In the genomic region with DNA sequence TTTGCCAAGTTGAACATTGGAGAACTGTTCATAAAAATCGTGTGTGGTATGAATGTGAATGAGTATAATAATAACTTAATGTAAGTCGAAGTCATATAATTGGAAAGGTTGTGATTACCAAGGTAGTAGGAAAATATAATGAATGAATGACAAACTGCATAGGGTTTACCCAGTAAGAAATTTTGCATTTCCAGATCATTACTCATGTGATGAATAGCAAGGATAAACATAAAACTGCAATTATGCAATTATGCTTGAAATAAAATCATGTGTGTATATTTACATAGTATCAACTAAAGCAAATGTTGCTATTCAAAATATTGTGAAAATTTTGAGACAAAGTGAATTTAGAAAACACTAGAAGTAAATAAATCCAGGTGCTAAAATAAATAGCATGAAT, we compare ENCODE assay signal across 23 cellular contexts.
"Had no signal": no experiment of that assay in that cellular context is flagged by ENCODE, and none has a peak within 500 bp of the region (broad histone marks: within the 10 kb centered on the region; RNA-seq: fewer than 3 reads in every experiment).

No MANE protein-coding gene starts in this region.

- H3K27me3 ChIP-seq: brain microvascular endothelial cell, gastrocnemius medialis, left lung, right lobe of liver, suprapubic skin, transverse colon, uterus had no signal

- H3K27ac ChIP-seq: brain microvascular endothelial cell, gastrocnemius medialis, left lung, parathyroid adenoma, right lobe of liver, suprapubic skin, transverse colon, uterus had no signal

- H3K79me2 ChIP-seq: parathyroid adenoma had no signal

- ATAC-seq: activated CD8-positive, alpha-beta memory T cell treated with anti-CD3 and anti-CD28 coated beads, Interleukin-2, amount 10 ng/mL, durations not matched to agents 7 days and 5 days; esophagus mucosa; gastrocnemius medialis; left lung; right lobe of liver; stimulated activated naive CD8-positive, alpha-beta T cell treated with anti-CD3 and anti-CD28 coated beads, Interleukin-15, amount 100 ng/mL, for 72 hours had no signal

- H3K9ac ChIP-seq: parathyroid adenoma had no signal

- H3K36me3 ChIP-seq: brain microvascular endothelial cell, gastrocnemius medialis, left lung, right lobe of liver, suprapubic skin, transverse colon, uterus had no signal

- H3K4me3 ChIP-seq: gastrocnemius medialis, left lung, right lobe of liver, suprapubic skin, transverse colon, uterus had no signal

- H2AFZ ChIP-seq: parathyroid adenoma had no signal

- DNase-seq: activated CD4-positive, alpha-beta memory T cell treated with anti-CD3 and anti-CD28 coated beads, Interleukin-2, amount 10 ng/mL, durations not matched to agents 7 days and 5 days; activated CD4-positive, alpha-beta T cell treated with anti-CD3 and anti-CD28 coated beads for 48 hours; activated CD4-positive, CD25-positive, alpha-beta regulatory T cell; activated CD8-positive, alpha-beta memory T cell treated with anti-CD3 and anti-CD28 coated beads, Interleukin-2, amount 10 ng/mL, durations not matched to agents 7 days and 5 days; activated naive CD4-positive, alpha-beta T cell treated with Interleukin-2 at 50 U/mL for 16 hours; activated naive CD8-positive, alpha-beta T cell treated with anti-CD3 and anti-CD28 coated beads, Interleukin-2, amount 10 ng/mL, durations not matched to agents 7 days and 5 days; anterior cingulate cortex; brain microvascular endothelial cell; cortex of kidney; effector CD4-positive, alpha-beta T cell; gastrocnemius medialis; head of caudate nucleus; left lung; right lobe of liver; small intestine; stimulated activated CD4-positive, alpha-beta T cell treated with anti-CD3 and anti-CD28 coated beads, Interleukin-15, amount 100 ng/mL, for 24 hours; stimulated activated CD4-positive, alpha-beta T cell treated with anti-CD3 and anti-CD28 coated beads, Interleukin-2, amount 100 ng/mL, for 48 hours; stimulated activated naive CD8-positive, alpha-beta T cell treated with anti-CD3 and anti-CD28 coated beads, Interleukin-15, amount 100 ng/mL, for 72 hours; transverse colon; uterus had no signal

- H3K9me3 ChIP-seq: gastrocnemius medialis, left lung, suprapubic skin, transverse colon, uterus had no signal

- H3K4me1 ChIP-seq: gastrocnemius medialis, left lung, parathyroid adenoma, right lobe of liver, suprapubic skin, transverse colon, uterus had no signal
